Comparison of ENCODE assay signal across 12 cellular contexts in genomic region chr19:8251025-8251472, GRCh38. TPM values are rescaled to one million over a fixed set of nuclear protein-coding genes. Genes with fewer than 3 reads are reported as not detected.
DNase-seq lines count a peak whose midpoint lies in the region; ATAC-seq, FAIRE-seq and TF ChIP-seq lines count a peak whose summit lies in the region.
"Had no signal": no experiment of that assay in that cellular context is flagged by ENCODE, and none has a peak within 500 bp of the region (broad histone marks: within the 10 kb centered on the region; RNA-seq: fewer than 3 reads in every experiment).

No MANE protein-coding gene starts in this region.

- ATAC-seq in heart right ventricle (peak; percentile 82 to 97 (median 93)), pancreas (peak; percentile 76 to 82 (median 78)), esophagus mucosa (no peak)

- H3K27me3 ChIP-seq in heart right ventricle, result no peaks in the 10 kb centered on the region
- no peaks in the 10 kb centered on the region for H3K27me3 ChIP-seq in pancreas
- no peaks in the 10 kb centered on the region for H3K27me3 ChIP-seq in spleen (replicated peaks in 1 of 7)

- H3K36me3 ChIP-seq in heart right ventricle (peaks cover 0 to 18% (median 0%) of the 10 kb centered on the region in 9 donors), pancreas (peaks cover 0 to 12% (median 0%) of the 10 kb centered on the region in 3 donors), spleen (peaks cover 0 to 58% (median 9%) of the 10 kb centered on the region in 6 donors)

- H3K4me1 ChIP-seq in heart right ventricle, result peaks cover 0 to 28% (median 4%) of the 10 kb centered on the region in 9 donors
- peaks cover 0 to 9% (median 5%) of the 10 kb centered on the region in 3 donors for H3K4me1 ChIP-seq in pancreas
- H3K4me1 ChIP-seq in spleen, result peaks cover 0 to 13% (median 6%) of the 10 kb centered on the region in 6 donors

- intact Hi-C loops in heart right ventricle (cut with DNase I) (loop anchor here in 8 of 10 donors (2.0 to 10.0 kb wide), 8 partner anchors 42 to 329 kb away; partner anchors contain the start of genes TIMM44 (in 5 of the 8), CERS4 (in 2 of the 8), ELAVL1 (in 1 of the 8) and SNAPC2 (in 1 of the 8)), pancreas (cut with DNase I) (loop anchor here (5.0 to 10.0 kb wide), 3 partner anchors 89 to 96 kb away; no protein-coding TSS in a partner anchor), spleen (cut with DNase I; ENCODE audit: low total_unique reads) (loop anchor here (5.0 kb wide), 1 partner anchor 304 kb away; no protein-coding TSS in a partner anchor)

- peak; percentile 0 for DNase-seq in AG08395 (ENCODE audit: low spot score)
- DNase-seq in heart right ventricle, result peak; percentile 83 to 86
- peak; percentile 70 to 89 (median 81) for DNase-seq in pancreas
- DNase-seq in spleen, result no peak
- no peak for DNase-seq in stimulated activated CD4-positive, alpha-beta T cell treated with anti-CD3 and anti-CD28 coated beads, Interleukin-1b, Interleukin-23, amount 100 ng/mL, for 48 hours
- DNase-seq in activated T-cell treated with anti-CD3 and anti-CD28 coated beads, Interleukin-2, amount 50 U/mL, for 48 hours, result no peak
- DNase-seq: ACHN; activated CD4-positive, alpha-beta memory T cell treated with anti-CD3 and anti-CD28 coated beads, Interleukin-2, amount 10 ng/mL, durations not matched to agents 7 days and 5 days; GF-D8 had no signal

- FAIRE-seq in pancreas (lab: Jason Lieb, UNC), result no peak

- 39 to 49% methylated on average over 14 of the region's 14 CpGs for WGBS in heart right ventricle, 2 donors
- WGBS in pancreas, 2 donors, result 26% methylated on average over 14 of the region's 14 CpGs
- 74 to 90% (median 84%) methylated on average over 8 to 14 of the region's 14 CpGs for WGBS in spleen, 5 donors

- no peak for TF ChIP-seq POLR2A in spleen (IDR thresholded peaks at IDR 0.05)

- H3K27ac ChIP-seq in angular gyrus (ENCODE audit: low read depth, low read length), result peak overlapping the region; percentile 50
- peak overlapping the region in 8 of 10 donors; percentile 52 to 77 (median 58) for H3K27ac ChIP-seq in heart right ventricle
- H3K27ac ChIP-seq in pancreas, result peak overlapping the region in 3 of 4 donors; percentile 9 to 41 (median 16)
- H3K27ac ChIP-seq in spleen, result no peak overlapping the region
- H3K27ac ChIP-seq: parathyroid adenoma had no signal

- H3K9me3 ChIP-seq in heart right ventricle (no peaks in the 10 kb centered on the region), pancreas (no peaks in the 10 kb centered on the region), spleen (no peaks in the 10 kb centered on the region)

- H3K4me3 ChIP-seq in heart right ventricle (no peak overlapping the region), pancreas (no peak overlapping the region), spleen (no peak overlapping the region)

- TF ChIP-seq CTCF in heart right ventricle (IDR thresholded peaks at IDR 0.05) (peak in 7 of 9 donors; percentile 11 to 46 (median 21)), pancreas (IDR thresholded peaks at IDR 0.05) (no peak), spleen (IDR thresholded peaks at IDR 0.05 in 8 of 11, conservative IDR thresholded peaks at IDR 0.05 in 3 of 11) (no peak)

RNA-seq across cellular contexts. Expression of gene CERS4, which starts 41.9 kb away (rescaled TPM):
- total RNA-seq in heart right ventricle (10 to 100 TPM; 13.9 to 25.0 (median 17.7) TPM), pancreas (10 to 100 TPM; 41.6 to 82.4 (median 62.1) TPM), spleen (10 to 100 TPM; 27.7 to 46.3 (median 40.7) TPM), esophagus mucosa (84.8 TPM)
- polyA plus RNA-seq in heart right ventricle (10 to 100 TPM; 19.5 to 28.9 TPM), pancreas (100 to 1,000 TPM in 1 of 2 donors, 10 to 100 TPM in 1; 72.1 to 118 TPM), spleen (10 to 100 TPM; 43.2 to 49.2 (median 44.1) TPM)

RNA-seq across cellular contexts. Expression of gene CD320, which starts 57.1 kb away (rescaled TPM):
- total RNA-seq in heart right ventricle (10 to 100 TPM; 20.3 to 38.9 (median 26.0) TPM), pancreas (10 to 100 TPM; 13.8 to 24.4 (median 18.2) TPM), spleen (100 to 1,000 TPM in 1 of 7 donors, 10 to 100 TPM in 6; 35.8 to 131 (median 73.3) TPM), esophagus mucosa (12.0 TPM)
- polyA plus RNA-seq in heart right ventricle (10 to 100 TPM; 50.8 to 81.2 TPM), pancreas (10 to 100 TPM; 22.2 to 58.4 TPM), spleen (10 to 100 TPM; 26.6 to 34.3 (median 28.1) TPM)

Comparison
In these comparisons a context has a peak if more than half of its experiments do, and no peak if none do; other contexts are left out.
1. DNase-seq: peak in AG08395 (single experiment), heart right ventricle (2 of 2) and pancreas (6 of 6); none in spleen (single experiment), stimulated activated CD4-positive, alpha-beta T cell treated with anti-CD3 and anti-CD28 coated beads, Interleukin-1b, Interleukin-23, amount 100 ng/mL, for 48 hours (single experiment) and activated T-cell treated with anti-CD3 and anti-CD28 coated beads, Interleukin-2, amount 50 U/mL, for 48 hours (0 of 2).
2. H3K27ac ChIP-seq: peak in angular gyrus (single experiment), heart right ventricle (8 of 10) and pancreas (3 of 4); none in spleen (0 of 8).
3. CTCF ChIP-seq: peak in heart right ventricle (7 of 9); none in pancreas (0 of 4) and spleen (0 of 11).